8 cellular contexts compared by ENCODE assay signal in the genomic region with DNA sequence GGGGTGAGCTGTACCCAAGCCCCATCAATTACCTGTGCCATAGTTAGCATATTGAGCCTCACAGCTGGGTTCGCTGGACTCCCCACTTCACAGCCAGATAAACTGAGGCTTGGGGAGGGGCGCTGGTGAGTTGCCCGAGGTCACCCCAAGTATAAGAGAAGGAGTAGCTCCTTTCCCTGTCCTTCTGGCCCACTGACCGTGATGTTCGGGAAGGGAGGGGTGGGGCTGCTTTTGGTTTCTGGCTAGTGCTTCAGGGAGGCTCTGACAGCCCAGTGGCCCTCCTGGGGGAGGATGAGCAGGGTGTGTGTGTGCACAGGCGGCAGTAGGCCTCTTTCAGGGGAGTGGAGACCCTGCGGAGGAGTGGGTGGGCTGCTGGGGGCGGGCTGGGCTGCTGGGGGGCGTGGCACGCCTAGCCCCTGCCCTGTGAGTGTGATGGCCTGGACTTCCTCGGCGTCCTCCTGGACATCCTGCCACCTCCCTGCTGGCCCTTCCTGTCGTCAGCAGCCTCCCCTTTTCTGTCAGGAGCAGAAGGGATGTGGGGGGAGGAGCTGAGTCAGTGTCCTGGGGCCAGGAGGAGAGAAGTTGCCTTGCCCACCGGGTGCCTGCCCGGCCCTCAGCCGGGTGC. TPM values are rescaled to one million over a fixed set of nuclear protein-coding genes. Genes with fewer than 3 reads are reported as not detected.
DNase-seq lines count a peak whose midpoint lies in the region; ATAC-seq, FAIRE-seq and TF ChIP-seq lines count a peak whose summit lies in the region.

No MANE protein-coding gene starts in this region.

- FAIRE-seq in GM12891 (lab: Jason Lieb, UNC) = peak; percentile 59

- H2BK5ac ChIP-seq in neuronal stem cell (ENCODE audit: low read length) = peak overlapping the region; percentile 83

- peaks cover 5 to 32% of the 10 kb centered on the region in 2 donors for H3K36me3 ChIP-seq in neuronal stem cell (replicated peaks in 1 of 2; ENCODE audit: control insufficient read depth in 2 of 2, insufficient read depth in 2 of 2, low read length in 2 of 2)

- TF ChIP-seq CTCF in fibroblast of mammary gland (conservative IDR thresholded peaks at IDR 0.05; ENCODE audit: control insufficient read depth, insufficient read depth, low read depth, low read length) = no peak

- peak overlapping the region; percentile 92 for H2AK5ac ChIP-seq in neuronal stem cell (ENCODE audit: low read depth, low read length)

- H3K27me3 ChIP-seq in neuronal stem cell (ENCODE audit: control insufficient read depth in 3 of 3, insufficient read depth in 3 of 3, low read depth in 1 of 3, low read length in 3 of 3) = peaks cover 0 to 2% (median 0%) of the 10 kb centered on the region in 3 experiments

- no peak overlapping the region for H4K8ac ChIP-seq in neuronal stem cell (ENCODE audit: low read depth, low read length)

- no peaks in the 10 kb centered on the region for H3K27me3 Mint-ChIP-seq in T-cell

- H3K4me3 ChIP-seq in fibroblast of mammary gland (ENCODE audit: control insufficient read depth, low read depth, low read length) (peak overlapping the region; percentile 90), neuronal stem cell (ENCODE audit: low read length in 2 of 2) (peak overlapping the region; percentile 97)

- peak overlapping the region; percentile 26 for H2BK15ac ChIP-seq in neuronal stem cell (ENCODE audit: low read length)

- peak overlapping the region; percentile 93 for H3K4me2 ChIP-seq in neuronal stem cell (ENCODE audit: insufficient read depth, low read length, poor library complexity, severe bottlenecking)

- no CpG with 5 or more reads among the region's 16 CpGs for WGBS in neuronal stem cell (ENCODE audit: extremely low coverage in 2 of 2, insufficient read length in 2 of 2, insufficient replicate concordance in 1 of 2), 2 donors

- peak overlapping the region; percentile 87 for H2AFZ ChIP-seq in neuronal stem cell (ENCODE audit: low read length)

- H3K9ac ChIP-seq in neuronal stem cell (ENCODE audit: low read depth, low read length, poor library complexity) = peak overlapping the region; percentile 96

- DNase-seq in GM12891 (ENCODE audit: insufficient read length, low spot score) = no peak
- no peak for DNase-seq in T-cell
- peak; percentile 71 for DNase-seq in fibroblast of mammary gland (ENCODE audit: low read depth)
- DNase-seq in neuronal stem cell (ENCODE audit: low spot score) = no peak
- DNase-seq in amygdala (lab: John Stamatoyannopoulos, UW) = no peak
- DNase-seq in NCI-H774 (lab: John Stamatoyannopoulos, UW) = no peak
- DNase-seq in NCI-H446 (lab: John Stamatoyannopoulos, UW) = no peak

- no peak overlapping the region for H4K91ac ChIP-seq in neuronal stem cell (ENCODE audit: low read depth, low read length, poor library complexity)

- H3K9me3 ChIP-seq in neuronal stem cell (replicated peaks in 1 of 2; ENCODE audit: control insufficient read depth in 2 of 2, insufficient read depth in 1 of 2, low read depth in 1 of 2, low read length in 2 of 2) = no peaks in the 10 kb centered on the region

- H3K9me3 Mint-ChIP-seq in T-cell = no peaks in the 10 kb centered on the region

- ATAC-seq in T-cell (replicated peaks in 1 of 4) (no peak), GM19035 (IDR thresholded peaks at IDR 0.05; ENCODE audit: unreplicated experiment) (no peak)

- POLR2A ChIA-PET in T-cell (lab: Charles Lee) = interaction anchor here in 1 of 2 donors (0.6 to 0.8 kb wide), 2 partner anchors 10 to 502 kb away, joined by 3 to 8 read pairs; no protein-coding TSS in a partner anchor

- no peak for TF ChIP-seq POLR2A in GM12891 (IDR thresholded peaks at IDR 0.05; ENCODE audit: low read depth, low read length)

- H3K14ac ChIP-seq in neuronal stem cell (ENCODE audit: low read length) = no peak overlapping the region

- peaks cover 20% of the 10 kb centered on the region for H3K79me1 ChIP-seq in neuronal stem cell (ENCODE audit: low read depth, low read length)

- peak overlapping the region; percentile 90 for H3K23ac ChIP-seq in neuronal stem cell (ENCODE audit: low read depth, low read length, poor library complexity)

- peaks cover 19 to 35% of the 10 kb centered on the region in 2 donors for H3K4me1 ChIP-seq in neuronal stem cell (ENCODE audit: control insufficient read depth in 2 of 2, insufficient read depth in 1 of 2, low read depth in 1 of 2, low read length in 2 of 2)

- H3K27ac Mint-ChIP-seq in T-cell = peak overlapping the region; percentile 74 to 76

- peak overlapping the region; percentile 55 for H2BK120ac ChIP-seq in neuronal stem cell (ENCODE audit: low read depth, low read length)

- no peaks in the 10 kb centered on the region for H3K36me3 Mint-ChIP-seq in T-cell

- peak overlapping the region; percentile 47 for H2BK12ac ChIP-seq in neuronal stem cell (ENCODE audit: low read length)

- peak overlapping the region; percentile 77 for H3K4ac ChIP-seq in neuronal stem cell (ENCODE audit: low read length)

- no peak overlapping the region for H3K27ac ChIP-seq in neuronal stem cell (replicated peaks; ENCODE audit: low read length)

- H3K4me1 Mint-ChIP-seq in T-cell = peaks cover 22 to 29% (median 25%) of the 10 kb centered on the region in 3 donors

- CTCF ChIA-PET in T-cell (lab: Charles Lee) = interaction anchor here in 1 of 2 donors (0.6 kb wide), 1 partner anchor 75 kb away, joined by 4 read pairs; no protein-coding TSS in a partner anchor

- peak overlapping the region; percentile 96 for H3K18ac ChIP-seq in neuronal stem cell (ENCODE audit: low read length)

- peak overlapping the region; percentile 85 to 89 (median 85) for H3K4me3 Mint-ChIP-seq in T-cell

TF ChIP-seq in GM12891, 5 proteins besides CTCF, POLR2A, EP300 and RAD21:
- TF ChIP-seq POU2F2 (IDR thresholded peaks at IDR 0.05; ENCODE audit: low read depth, low read length) (no peak), TAF1 (IDR thresholded peaks at IDR 0.05; ENCODE audit: low read depth, low read length) (no peak), POLR2AphosphoS5 (IDR thresholded peaks at IDR 0.05; ENCODE audit: low read depth, low read length) (no peak), SPI1 (IDR thresholded peaks at IDR 0.05; ENCODE audit: low read depth, low read length) (no peak)

RNA-seq across cellular contexts. Expression of a gene that starts 50.4 kb away (rescaled TPM):
- polyA plus RNA-seq in GM12891 (2012; ENCODE audit: low read depth, missing spikeins) = 11.1 TPM
- total RNA-seq in T-cell = 10 to 100 TPM; 14.5 to 36.8 (median 31.1) TPM
- 17.8 TPM for polyA plus RNA-seq in neuronal stem cell (2013, experiment 1 of 2)
- polyA plus RNA-seq in neuronal stem cell (2013, experiment 2 of 2) = 17.3 TPM
